In the genomic region with DNA sequence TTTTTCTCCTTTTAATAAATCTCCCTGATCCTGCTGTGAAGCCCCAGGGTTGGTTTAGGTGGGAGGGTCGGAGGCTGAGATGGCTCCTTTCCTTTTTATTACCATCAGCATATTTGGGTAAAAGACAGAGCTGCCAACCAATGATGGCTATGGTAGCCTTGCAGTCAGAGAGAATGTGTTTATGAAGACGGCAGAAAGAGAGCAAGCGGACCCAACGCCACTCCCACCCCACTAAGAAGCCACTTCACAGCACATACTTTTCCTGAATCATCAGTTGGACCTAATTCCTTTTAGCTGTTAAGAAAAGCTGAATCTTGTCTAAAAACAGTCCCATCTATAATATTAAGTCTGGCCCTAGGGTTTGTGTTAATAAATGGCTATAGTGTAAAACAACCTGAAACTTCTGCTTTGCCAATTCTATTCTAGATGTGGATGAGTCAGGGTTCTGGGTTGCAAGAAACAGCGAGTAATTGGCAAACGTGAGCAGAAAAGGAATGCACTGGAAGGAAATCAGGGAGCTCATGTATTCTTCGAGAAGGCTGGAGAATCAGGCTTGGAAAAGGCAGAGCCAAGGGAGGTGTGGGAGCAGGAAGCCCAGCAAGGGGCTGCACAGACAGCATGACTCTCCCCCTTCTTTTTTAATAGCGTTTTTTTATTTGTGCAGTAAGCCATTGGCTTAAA, we compare ENCODE assay signal across 15 cellular contexts. TPM values are rescaled to one million over a fixed set of nuclear protein-coding genes. Genes with fewer than 3 reads are reported as not detected.
DNase-seq lines count a peak whose midpoint lies in the region; ATAC-seq and TF ChIP-seq lines count a peak whose summit lies in the region.
"Had no signal": no experiment of that assay in that cellular context is flagged by ENCODE, and none has a peak within 500 bp of the region (broad histone marks: within the 10 kb centered on the region; RNA-seq: fewer than 3 reads in every experiment).

No MANE protein-coding gene starts in this region.

- ATAC-seq in GM21381 (IDR thresholded peaks at IDR 0.05; ENCODE audit: unreplicated experiment): no peak
- ATAC-seq: K562 had no signal

- H3K27ac ChIP-seq in caudate nucleus (ENCODE audit: low read depth, low read length): no peak overlapping the region
- H3K27ac ChIP-seq: tibial nerve had no signal

- TF ChIP-seq CTCF in AG04449 (IDR thresholded peaks at IDR 0.05; ENCODE audit: insufficient read depth, low read length, missing control alignments): no peak
- no peak for TF ChIP-seq CTCF in choroid plexus epithelial cell (conservative IDR thresholded peaks at IDR 0.05; ENCODE audit: low read depth, low read length)
- no peak for TF ChIP-seq CTCF in kidney epithelial cell (IDR thresholded peaks at IDR 0.05; ENCODE audit: insufficient read depth, low read length, poor library complexity, severe bottlenecking)

- no peaks in the 10 kb centered on the region for H3K27me3 ChIP-seq in kidney epithelial cell (ENCODE audit: control insufficient read depth, insufficient read depth, low read length)
- H3K27me3 ChIP-seq: tibial nerve had no signal

- H3K4me3 ChIP-seq in AG04449 (ENCODE audit: low read depth, low read length) (no peak overlapping the region), choroid plexus epithelial cell (ENCODE audit: low read depth, low read length) (no peak overlapping the region), kidney epithelial cell (ENCODE audit: low read depth, low read length) (no peak overlapping the region)
- H3K4me3 ChIP-seq: K562, tibial nerve had no signal

- POLR2A ChIA-PET in AG04449 (lab: Yijun Ruan, JAX): no interaction called here

- CTCF ChIA-PET in AG04449 (lab: Yijun Ruan, JAX): interaction anchor here (0.9 to 2.1 kb wide), 3 partner anchors 11 to 357 kb away, joined by 3 to 12 read pairs (median 5); no protein-coding TSS in a partner anchor

- peak; percentile 66 for DNase-seq in AG04449 (ENCODE audit: low read depth, low spot score)
- DNase-seq in NCI-H226: peak; percentile 69
- peak; percentile 83 for DNase-seq in choroid plexus epithelial cell (ENCODE audit: low read depth)
- peak; percentile 63 for DNase-seq in kidney epithelial cell (ENCODE audit: low read depth)
- no peak for DNase-seq in caudate nucleus (lab: John Stamatoyannopoulos, UW)
- no peak for DNase-seq in NCI-H1092 treated with DMSO at 0.1 percent for 48 hours (lab: John Stamatoyannopoulos, UW)
- no peak for DNase-seq in SW480 (ENCODE audit: low spot score)
- DNase-seq: AML-193, DMS53, mesendoderm, occipital lobe, RPMI8226 had no signal

- H3K36me3 ChIP-seq in kidney epithelial cell (ENCODE audit: control insufficient read depth, insufficient read depth, low read length): no peaks in the 10 kb centered on the region
- H3K36me3 ChIP-seq: tibial nerve had no signal

RNA-seq across cellular contexts. Expression of a gene that starts 34.0 kb away (rescaled TPM):
- 5.7 and 6.0 TPM in 2 replicates for total RNA-seq in kidney epithelial cell

RNA-seq across cellular contexts. Expression of a gene that starts 39.2 kb away (rescaled TPM):
- total RNA-seq in kidney epithelial cell: not detected in 2 replicates
- total RNA-seq: tibial nerve had no signal

Comparison
In these comparisons a context has a peak if more than half of its experiments do, and no peak if none do; other contexts are left out.
1. DNase-seq: peak in AG04449 (single experiment), NCI-H226 (single experiment), choroid plexus epithelial cell (single experiment) and kidney epithelial cell (single experiment); none in caudate nucleus (0 of 61), NCI-H1092 treated with DMSO at 0.1 percent for 48 hours (single experiment) and SW480 (single experiment).